Comparison of ENCODE assay signal across 32 cellular contexts in genomic region chrX:46992070-46992469, GRCh38.
"Had no signal": no experiment of that assay in that cellular context is flagged by ENCODE, and none has a peak within 500 bp of the region (broad histone marks: within the 10 kb centered on the region; RNA-seq: fewer than 3 reads in every experiment).

No MANE protein-coding gene starts in this region.

- H3K9me3 ChIP-seq: Peyer's patch, SJSA1 had no signal

- H3K4me3 ChIP-seq: cardiac muscle cell, Peyer's patch, SJSA1 had no signal

- H3K9me3 Mint-ChIP-seq: activated CD4-positive, alpha-beta T cell treated with anti-CD3 and anti-CD28 coated beads, Interleukin-2, amount 10 ng/mL, durations not matched to agents 7 days and 5 days; activated T-helper 17 cell treated with anti-CD3 and anti-CD28 coated beads, Interleukin-2, amount 50 U/mL, for 72 hours; central memory CD8-positive, alpha-beta T cell; T-helper 1 cell treated with Interleukin-12 subunit alpha and Interleukin-12 subunit beta and Interleukin-4 antibody, amounts not matched to agents 30 μg/mL and 1 μg/mL, for 36 hours; T-helper 2 cell treated with Interferon-gamma antibody and Interleukin-4, amounts not matched to agents 5 μg/mL and 100 μg/mL, for 36 hours had no signal

- H3K27me3 Mint-ChIP-seq: activated CD4-positive, alpha-beta T cell treated with anti-CD3 and anti-CD28 coated beads for 36 hours; activated CD4-positive, alpha-beta T cell treated with anti-CD3 and anti-CD28 coated beads, Interleukin-2, amount 10 ng/mL, durations not matched to agents 7 days and 5 days; activated naive CD8-positive, alpha-beta T cell treated with anti-CD3 and anti-CD28 coated beads for 36 hours; activated T-helper 17 cell treated with anti-CD3 and anti-CD28 coated beads, Interleukin-2, amount 50 U/mL, for 72 hours; central memory CD8-positive, alpha-beta T cell had no signal

- H3K9ac ChIP-seq: SK-N-SH had no signal

- H3K4me1 Mint-ChIP-seq: activated CD4-positive, alpha-beta T cell treated with anti-CD3 and anti-CD28 coated beads for 36 hours; activated T-helper 17 cell treated with anti-CD3 and anti-CD28 coated beads, Interleukin-2, amount 50 U/mL, for 72 hours; central memory CD8-positive, alpha-beta T cell had no signal

- H3K36me3 ChIP-seq: Peyer's patch, SJSA1 had no signal

- DNase-seq: activated CD4-positive, alpha-beta T cell treated with anti-CD3 and anti-CD28 coated beads for 36 hours; activated CD4-positive, alpha-beta T cell treated with anti-CD3 and anti-CD28 coated beads, Interleukin-2, amount 10 ng/mL, durations not matched to agents 7 days and 5 days; activated CD4-positive, alpha-beta T cell treated with anti-CD3 and anti-CD28 coated beads, Interleukin-2, amount 50 U/mL, for 48 hours; activated CD8-positive, alpha-beta memory T cell treated with anti-CD3 and anti-CD28 coated beads for 24 hours; activated effector memory CD4-positive, alpha-beta T cell treated with anti-CD3 and anti-CD28 coated beads, Interleukin-2, amount 50 U/mL, for 16 hours; activated naive CD4-positive, alpha-beta T cell; activated naive CD4-positive, alpha-beta T cell treated with anti-CD3 and anti-CD28 coated beads, Interleukin-2, amount 50 U/mL, for 16 hours; activated naive CD8-positive, alpha-beta T cell treated with anti-CD3 and anti-CD28 coated beads for 36 hours; activated T-cell treated with anti-CD3 and anti-CD28 coated beads, Interleukin-2, amount 50 U/mL, for 1 hour; activated T-cell treated with anti-CD3 and anti-CD28 coated beads, Interleukin-2, amount 50 U/mL, for 72 hours; amniotic stem cell; aorta; NCI-H1105; NCI-H1417 treated with DMSO at 0.1 percent for 48 hours; NCI-H187 treated with DMSO at 0.1 percent for 48 hours; NCI-H2081; NCI-H226; NCI-H446 treated with DMSO at 0.1 percent for 48 hours; NCI-H524; NCI-H69; PC-3; Peyer's patch; RPMI8226; SHP77 treated with DMSO at 0.1 percent for 48 hours; SK-N-SH had no signal

- H3K27me3 ChIP-seq: cardiac muscle cell, Peyer's patch, SJSA1 had no signal

- H3K4me2 ChIP-seq: SK-N-SH had no signal

- ATAC-seq: activated CD4-positive, alpha-beta T cell treated with anti-CD3 and anti-CD28 coated beads for 36 hours; activated CD4-positive, CD25-positive, alpha-beta regulatory T cell treated with anti-CD3 and anti-CD28 coated beads, Interleukin-2, amount 50 U/mL, for 24 hours; activated T-cell treated with anti-CD3 and anti-CD28 coated beads, Interleukin-2, amount 50 U/mL, for 72 hours; activated T-helper 17 cell treated with anti-CD3 and anti-CD28 coated beads, Interleukin-2, amount 50 U/mL, for 72 hours; PC-3 had no signal

- H3K27ac ChIP-seq: cardiac muscle cell, Peyer's patch, SJSA1 had no signal

- H3K27ac Mint-ChIP-seq: activated CD4-positive, alpha-beta T cell treated with anti-CD3 and anti-CD28 coated beads for 36 hours; activated CD4-positive, alpha-beta T cell treated with anti-CD3 and anti-CD28 coated beads, Interleukin-2, amount 10 ng/mL, durations not matched to agents 7 days and 5 days; activated naive CD8-positive, alpha-beta T cell treated with anti-CD3 and anti-CD28 coated beads for 36 hours; activated T-cell treated with anti-CD3 and anti-CD28 coated beads, Interleukin-2, amount 50 U/mL, for 72 hours; activated T-helper 17 cell treated with anti-CD3 and anti-CD28 coated beads, Interleukin-2, amount 50 U/mL, for 72 hours; T-helper 1 cell treated with Interleukin-12 subunit alpha and Interleukin-12 subunit beta and Interleukin-4 antibody, amounts not matched to agents 30 μg/mL and 1 μg/mL, for 36 hours; T-helper 2 cell treated with Interferon-gamma antibody and Interleukin-4, amounts not matched to agents 5 μg/mL and 100 μg/mL, for 36 hours had no signal

- H3K4me1 ChIP-seq: Peyer's patch had no signal

- H3K36me3 Mint-ChIP-seq: activated naive CD8-positive, alpha-beta T cell treated with anti-CD3 and anti-CD28 coated beads for 36 hours had no signal

- H3K4me3 Mint-ChIP-seq: activated CD4-positive, alpha-beta T cell treated with anti-CD3 and anti-CD28 coated beads for 36 hours; activated CD4-positive, alpha-beta T cell treated with anti-CD3 and anti-CD28 coated beads, Interleukin-2, amount 10 ng/mL, durations not matched to agents 7 days and 5 days; activated naive CD8-positive, alpha-beta T cell treated with anti-CD3 and anti-CD28 coated beads for 36 hours; activated T-cell treated with anti-CD3 and anti-CD28 coated beads, Interleukin-2, amount 50 U/mL, for 72 hours; activated T-helper 17 cell treated with anti-CD3 and anti-CD28 coated beads, Interleukin-2, amount 50 U/mL, for 72 hours; central memory CD8-positive, alpha-beta T cell; T-helper 1 cell treated with Interleukin-12 subunit alpha and Interleukin-12 subunit beta and Interleukin-4 antibody, amounts not matched to agents 30 μg/mL and 1 μg/mL, for 36 hours; T-helper 2 cell treated with Interferon-gamma antibody and Interleukin-4, amounts not matched to agents 5 μg/mL and 100 μg/mL, for 36 hours had no signal
